Comparison of ENCODE assay signal across 1 cellular context in the genomic region with DNA sequence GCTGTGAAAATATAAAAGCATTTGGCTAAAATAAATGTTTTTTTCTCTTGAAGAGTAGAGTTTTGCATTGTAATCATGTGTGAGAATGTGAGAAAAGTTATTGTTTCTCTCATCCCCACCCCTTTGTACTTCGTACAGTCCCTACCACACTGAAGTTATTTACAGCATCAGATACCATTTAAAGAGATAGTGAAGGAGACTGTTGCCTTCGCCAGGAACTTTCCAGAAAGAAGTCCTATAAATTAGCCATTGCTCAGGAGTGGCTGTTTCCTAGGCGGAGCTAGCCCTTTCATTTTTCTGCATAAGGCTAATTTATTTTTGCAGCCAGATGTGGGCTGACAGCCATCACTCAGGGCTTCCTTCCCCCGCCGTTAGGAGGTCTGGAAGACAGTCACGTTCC.
TF ChIP-seq lines count a peak whose summit lies in the region.

No MANE protein-coding gene starts in this region.

TF ChIP-seq in GM12878, 131 proteins besides CTCF, POLR2A, EP300 and RAD21:
- TF ChIP-seq, protein P1, sequence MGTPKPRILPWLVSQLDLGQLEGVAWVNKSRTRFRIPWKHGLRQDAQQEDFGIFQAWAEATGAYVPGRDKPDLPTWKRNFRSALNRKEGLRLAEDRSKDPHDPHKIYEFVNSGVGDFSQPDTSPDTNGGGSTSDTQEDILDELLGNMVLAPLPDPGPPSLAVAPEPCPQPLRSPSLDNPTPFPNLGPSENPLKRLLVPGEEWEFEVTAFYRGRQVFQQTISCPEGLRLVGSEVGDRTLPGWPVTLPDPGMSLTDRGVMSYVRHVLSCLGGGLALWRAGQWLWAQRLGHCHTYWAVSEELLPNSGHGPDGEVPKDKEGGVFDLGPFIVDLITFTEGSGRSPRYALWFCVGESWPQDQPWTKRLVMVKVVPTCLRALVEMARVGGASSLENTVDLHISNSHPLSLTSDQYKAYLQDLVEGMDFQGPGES (IDR thresholded peaks at IDR 0.05) = no peak
- TF ChIP-seq, protein P2, sequence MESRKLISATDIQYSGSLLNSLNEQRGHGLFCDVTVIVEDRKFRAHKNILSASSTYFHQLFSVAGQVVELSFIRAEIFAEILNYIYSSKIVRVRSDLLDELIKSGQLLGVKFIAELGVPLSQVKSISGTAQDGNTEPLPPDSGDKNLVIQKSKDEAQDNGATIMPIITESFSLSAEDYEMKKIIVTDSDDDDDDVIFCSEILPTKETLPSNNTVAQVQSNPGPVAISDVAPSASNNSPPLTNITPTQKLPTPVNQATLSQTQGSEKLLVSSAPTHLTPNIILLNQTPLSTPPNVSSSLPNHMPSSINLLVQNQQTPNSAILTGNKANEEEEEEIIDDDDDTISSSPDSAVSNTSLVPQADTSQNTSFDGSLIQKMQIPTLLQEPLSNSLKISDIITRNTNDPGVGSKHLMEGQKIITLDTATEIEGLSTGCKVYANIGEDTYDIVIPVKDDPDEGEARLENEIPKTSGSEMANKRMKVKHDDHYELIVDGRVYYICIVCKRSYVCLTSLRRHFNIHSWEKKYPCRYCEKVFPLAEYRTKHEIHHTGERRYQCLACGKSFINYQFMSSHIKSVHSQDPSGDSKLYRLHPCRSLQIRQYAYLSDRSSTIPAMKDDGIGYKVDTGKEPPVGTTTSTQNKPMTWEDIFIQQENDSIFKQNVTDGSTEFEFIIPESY (IDR thresholded peaks at IDR 0.05) = no peak
- TF ChIP-seq TBL1XR1 (IDR thresholded peaks at IDR 0.05; ENCODE audit: low read depth, low read length) = no peak
- TF ChIP-seq CBX3 (IDR thresholded peaks at IDR 0.05; ENCODE audit: borderline replicate concordance, low read depth) = no peak
- no peak for TF ChIP-seq SRF (IDR thresholded peaks at IDR 0.05; ENCODE audit: low read depth in 2 of 2, low read length in 2 of 2)
- no peak for TF ChIP-seq LARP7 (IDR thresholded peaks at IDR 0.05)
- no peak for TF ChIP-seq STAT3 (IDR thresholded peaks at IDR 0.05; ENCODE audit: low read depth, low read length)
- TF ChIP-seq POLR2AphosphoS5 (IDR thresholded peaks at IDR 0.05; ENCODE audit: low read length) = no peak
- no peak for TF ChIP-seq YBX1 (IDR thresholded peaks at IDR 0.05)
- no peak for TF ChIP-seq CBX5 (IDR thresholded peaks at IDR 0.05; ENCODE audit: low read depth)
- TF ChIP-seq SMAD5 (IDR thresholded peaks at IDR 0.05; ENCODE audit: low read depth) = no peak
- TF ChIP-seq ZNF217 (IDR thresholded peaks at IDR 0.05) = no peak
- TF ChIP-seq TCF7 (IDR thresholded peaks at IDR 0.05; ENCODE audit: borderline replicate concordance) = no peak
- TF ChIP-seq, protein P3, sequence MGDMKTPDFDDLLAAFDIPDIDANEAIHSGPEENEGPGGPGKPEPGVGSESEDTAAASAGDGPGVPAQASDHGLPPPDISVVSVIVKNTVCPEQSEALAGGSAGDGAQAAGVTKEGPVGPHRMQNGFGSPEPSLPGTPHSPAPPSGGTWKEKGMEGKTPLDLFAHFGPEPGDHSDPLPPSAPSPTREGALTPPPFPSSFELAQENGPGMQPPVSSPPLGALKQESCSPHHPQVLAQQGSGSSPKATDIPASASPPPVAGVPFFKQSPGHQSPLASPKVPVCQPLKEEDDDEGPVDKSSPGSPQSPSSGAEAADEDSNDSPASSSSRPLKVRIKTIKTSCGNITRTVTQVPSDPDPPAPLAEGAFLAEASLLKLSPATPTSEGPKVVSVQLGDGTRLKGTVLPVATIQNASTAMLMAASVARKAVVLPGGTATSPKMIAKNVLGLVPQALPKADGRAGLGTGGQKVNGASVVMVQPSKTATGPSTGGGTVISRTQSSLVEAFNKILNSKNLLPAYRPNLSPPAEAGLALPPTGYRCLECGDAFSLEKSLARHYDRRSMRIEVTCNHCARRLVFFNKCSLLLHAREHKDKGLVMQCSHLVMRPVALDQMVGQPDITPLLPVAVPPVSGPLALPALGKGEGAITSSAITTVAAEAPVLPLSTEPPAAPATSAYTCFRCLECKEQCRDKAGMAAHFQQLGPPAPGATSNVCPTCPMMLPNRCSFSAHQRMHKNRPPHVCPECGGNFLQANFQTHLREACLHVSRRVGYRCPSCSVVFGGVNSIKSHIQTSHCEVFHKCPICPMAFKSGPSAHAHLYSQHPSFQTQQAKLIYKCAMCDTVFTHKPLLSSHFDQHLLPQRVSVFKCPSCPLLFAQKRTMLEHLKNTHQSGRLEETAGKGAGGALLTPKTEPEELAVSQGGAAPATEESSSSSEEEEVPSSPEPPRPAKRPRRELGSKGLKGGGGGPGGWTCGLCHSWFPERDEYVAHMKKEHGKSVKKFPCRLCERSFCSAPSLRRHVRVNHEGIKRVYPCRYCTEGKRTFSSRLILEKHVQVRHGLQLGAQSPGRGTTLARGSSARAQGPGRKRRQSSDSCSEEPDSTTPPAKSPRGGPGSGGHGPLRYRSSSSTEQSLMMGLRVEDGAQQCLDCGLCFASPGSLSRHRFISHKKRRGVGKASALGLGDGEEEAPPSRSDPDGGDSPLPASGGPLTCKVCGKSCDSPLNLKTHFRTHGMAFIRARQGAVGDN (IDR thresholded peaks at IDR 0.05) = no peak
- no peak for TF ChIP-seq CHD2 (IDR thresholded peaks at IDR 0.05; ENCODE audit: borderline replicate concordance, low read depth, low read length)
- TF ChIP-seq, protein P4, sequence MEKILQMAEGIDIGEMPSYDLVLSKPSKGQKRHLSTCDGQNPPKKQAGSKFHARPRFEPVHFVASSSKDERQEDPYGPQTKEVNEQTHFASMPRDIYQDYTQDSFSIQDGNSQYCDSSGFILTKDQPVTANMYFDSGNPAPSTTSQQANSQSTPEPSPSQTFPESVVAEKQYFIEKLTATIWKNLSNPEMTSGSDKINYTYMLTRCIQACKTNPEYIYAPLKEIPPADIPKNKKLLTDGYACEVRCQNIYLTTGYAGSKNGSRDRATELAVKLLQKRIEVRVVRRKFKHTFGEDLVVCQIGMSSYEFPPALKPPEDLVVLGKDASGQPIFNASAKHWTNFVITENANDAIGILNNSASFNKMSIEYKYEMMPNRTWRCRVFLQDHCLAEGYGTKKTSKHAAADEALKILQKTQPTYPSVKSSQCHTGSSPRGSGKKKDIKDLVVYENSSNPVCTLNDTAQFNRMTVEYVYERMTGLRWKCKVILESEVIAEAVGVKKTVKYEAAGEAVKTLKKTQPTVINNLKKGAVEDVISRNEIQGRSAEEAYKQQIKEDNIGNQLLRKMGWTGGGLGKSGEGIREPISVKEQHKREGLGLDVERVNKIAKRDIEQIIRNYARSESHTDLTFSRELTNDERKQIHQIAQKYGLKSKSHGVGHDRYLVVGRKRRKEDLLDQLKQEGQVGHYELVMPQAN (conservative IDR thresholded peaks at IDR 0.05) = no peak
